17 cellular contexts compared by ENCODE assay signal in the genomic region with DNA sequence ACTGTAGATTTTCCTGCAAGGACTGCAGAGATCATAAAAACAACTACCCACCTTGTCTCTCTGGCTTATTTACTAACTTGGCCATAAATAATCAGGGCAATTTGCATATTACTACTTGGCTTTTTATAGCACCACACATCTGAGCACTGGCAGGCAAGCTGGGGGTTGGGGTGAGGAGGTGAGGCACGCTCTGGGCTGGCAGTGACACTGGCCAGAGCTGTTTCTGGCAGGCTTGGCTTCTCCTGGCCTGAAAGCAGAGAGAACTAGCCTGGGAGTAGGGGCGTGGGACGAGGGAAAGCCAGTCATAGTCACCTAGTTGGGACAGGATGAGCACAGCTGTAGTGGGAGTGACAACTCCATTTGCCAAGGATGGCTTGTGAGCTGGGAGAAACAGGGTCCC.
A peak's percentile ranks its signal among the peaks of the same experiment; 100 is the strongest.
DNase-seq lines count a peak whose midpoint lies in the region; ATAC-seq and TF ChIP-seq lines count a peak whose summit lies in the region.
"Had no signal": no experiment of that assay in that cellular context is flagged by ENCODE, and none has a peak within 500 bp of the region (broad histone marks: within the 10 kb centered on the region; RNA-seq: fewer than 3 reads in every experiment).

No MANE protein-coding gene starts in this region.

- POLR2A ChIA-PET in SK-N-SH (lab: Yijun Ruan, JAX) = no interaction called here

- H3K9me3 ChIP-seq in SK-N-SH (no peaks in the 10 kb centered on the region), cardiac muscle cell (ENCODE audit: low read depth) (no peaks in the 10 kb centered on the region)
- H3K9me3 ChIP-seq: BE2C, SJSA1 had no signal

- H3K4me2 ChIP-seq in SK-N-SH = no peak overlapping the region
- H3K4me2 ChIP-seq in mesendoderm (ENCODE audit: low read length) = no peak overlapping the region

- peak overlapping the region; percentile 35 for H3K56ac ChIP-seq in mesendoderm (ENCODE audit: low read length)

- no peak overlapping the region for H2BK120ac ChIP-seq in mesendoderm (ENCODE audit: low read depth, low read length)

- TF ChIP-seq CTCF in SK-N-SH (IDR thresholded peaks at IDR 0.05) (no peak), cardiac muscle cell (IDR thresholded peaks at IDR 0.05; ENCODE audit: low read depth, low read length) (no peak)

- H3K9ac ChIP-seq in SK-N-SH (no peak overlapping the region), mesendoderm (ENCODE audit: low read length) (no peak overlapping the region)

- no peak for ATAC-seq in SK-N-SH treated with all-trans-retinoic acid at 6 μM for 48 hours
- no peak for ATAC-seq in activated T-helper 17 cell treated with anti-CD3 and anti-CD28 coated beads, Interleukin-2, amount 50 U/mL, for 72 hours (replicated peaks)

- peaks cover 17% of the 10 kb centered on the region for H3K27me3 Mint-ChIP-seq in activated T-helper 17 cell treated with anti-CD3 and anti-CD28 coated beads, Interleukin-2, amount 50 U/mL, for 72 hours

- peaks cover 4% of the 10 kb centered on the region for H3K79me1 ChIP-seq in mesendoderm (ENCODE audit: low read length)

- H3K9me3 Mint-ChIP-seq in activated T-helper 17 cell treated with anti-CD3 and anti-CD28 coated beads, Interleukin-2, amount 50 U/mL, for 72 hours = no peaks in the 10 kb centered on the region
- H3K9me3 Mint-ChIP-seq: CD4-positive, alpha-beta T cell had no signal

- H3K79me2 ChIP-seq in SK-N-SH (ENCODE audit: insufficient read depth) (no peaks in the 10 kb centered on the region), mesendoderm (ENCODE audit: control insufficient read depth, insufficient read depth, low read length) (no peaks in the 10 kb centered on the region)

- 0% methylated on average over 2 of the region's 3 CpGs for WGBS in SK-N-SH (ENCODE audit: low lambda C conversion rate)
- no CpG with 5 or more reads among the region's 3 CpGs for WGBS in mesendoderm (ENCODE audit: extremely low coverage, insufficient coverage, low lambda C conversion rate)

- no peak overlapping the region for H3K4me3 ChIP-seq in SK-N-SH (ENCODE audit: low read depth in 2 of 2, low read length in 1 of 2)
- H3K4me3 ChIP-seq in cardiac muscle cell = no peak overlapping the region
- H3K4me3 ChIP-seq in mesendoderm (ENCODE audit: low read length) = no peak overlapping the region
- H3K4me3 ChIP-seq: SJSA1 had no signal

- H3K36me3 Mint-ChIP-seq in activated T-helper 17 cell treated with anti-CD3 and anti-CD28 coated beads, Interleukin-2, amount 50 U/mL, for 72 hours (ENCODE audit: low read depth) = no peaks in the 10 kb centered on the region

- DNase-seq in SK-N-SH = peak; percentile 70
- peak in 1 of 2 donors; percentile 68 for DNase-seq in cardiac muscle cell (ENCODE audit: low read depth in 1 of 2, low spot score in 1 of 2)
- DNase-seq in mesendoderm = no peak
- DNase-seq in glomerular visceral epithelial cell (ENCODE audit: extremely low spot score) = no peak
- DNase-seq in D341Med (ENCODE audit: low spot score) = no peak
- DNase-seq in NCI-H2227 treated with DMSO at 0.1 percent for 48 hours (lab: John Stamatoyannopoulos, UW) = no peak
- DNase-seq: 8988T; BE2C; CD4-positive, alpha-beta T cell; MV-4-11; NCI-H524; NK-92 treated with Interleukin-12 subunit alpha and Interleukin-12 subunit beta, amount 100 ng/mL, for 24 hours; OCI-M1 had no signal

- CTCF ChIA-PET in SK-N-SH (lab: Yijun Ruan, JAX) = interaction anchor here (1.1 to 5.4 kb wide), 9 partner anchors 13 to 425 kb away, joined by 3 to 18 read pairs (median 4); no protein-coding TSS in a partner anchor

- H3K18ac ChIP-seq in mesendoderm (ENCODE audit: low read length) = no peak overlapping the region

- H4K8ac ChIP-seq in mesendoderm (ENCODE audit: low read depth, low read length) = no peak overlapping the region

- TF ChIP-seq RAD21 in SK-N-SH (IDR thresholded peaks at IDR 0.05; ENCODE audit: low read length) = no peak

- H3K27ac Mint-ChIP-seq in activated T-helper 17 cell treated with anti-CD3 and anti-CD28 coated beads, Interleukin-2, amount 50 U/mL, for 72 hours = no peak overlapping the region
- H3K27ac Mint-ChIP-seq: CD4-positive, alpha-beta T cell had no signal

- peak in 1 of 2 experiments; percentile 55; a peak in 1 of 4 replicates for TF ChIP-seq EP300 in SK-N-SH (IDR thresholded peaks at IDR 0.05; ENCODE audit: borderline replicate concordance in 1 of 2, low read depth in 1 of 2, low read length in 1 of 2)

- no peak overlapping the region for H3K4me3 Mint-ChIP-seq in activated T-helper 17 cell treated with anti-CD3 and anti-CD28 coated beads, Interleukin-2, amount 50 U/mL, for 72 hours
- H3K4me3 Mint-ChIP-seq: CD4-positive, alpha-beta T cell had no signal

- H3K36me3 ChIP-seq in SK-N-SH (replicated peaks in 1 of 2; ENCODE audit: control insufficient read depth in 1 of 2, insufficient read depth in 2 of 2, low read length in 1 of 2) (no peaks in the 10 kb centered on the region), cardiac muscle cell (no peaks in the 10 kb centered on the region), mesendoderm (ENCODE audit: control insufficient read depth, insufficient read depth, low read length) (no peaks in the 10 kb centered on the region)
- H3K36me3 ChIP-seq: BE2C, SJSA1 had no signal

- H3K27ac ChIP-seq in SK-N-SH (ENCODE audit: low read depth in 2 of 2, low read length in 1 of 2) (peak overlapping the region in 1 of 2 experiments; percentile 58; a peak in 2 of 4 replicates), cardiac muscle cell (peak overlapping the region; percentile 67), mesendoderm (ENCODE audit: low read depth, low read length) (no peak overlapping the region)
- H3K27ac ChIP-seq: RWPE1, SJSA1 had no signal

- no peak overlapping the region for H2BK5ac ChIP-seq in mesendoderm (ENCODE audit: low read length)

- H3K4me1 Mint-ChIP-seq in activated T-helper 17 cell treated with anti-CD3 and anti-CD28 coated beads, Interleukin-2, amount 50 U/mL, for 72 hours = no peaks in the 10 kb centered on the region

- no peaks in the 10 kb centered on the region for H3K9me2 ChIP-seq in SK-N-SH

- no peak overlapping the region for H4K5ac ChIP-seq in mesendoderm (ENCODE audit: low read length)

- H3F3A ChIP-seq in SK-N-SH (replicated peaks; ENCODE audit: insufficient read depth) = no peaks in the 10 kb centered on the region

- no peak overlapping the region for H2AFZ ChIP-seq in SK-N-SH (ENCODE audit: low read depth)

- no peak overlapping the region for H3K23ac ChIP-seq in mesendoderm (ENCODE audit: low read length)

- H2AK5ac ChIP-seq in mesendoderm (ENCODE audit: low read length) = no peak overlapping the region

- H3K4ac ChIP-seq in mesendoderm (ENCODE audit: low read depth, low read length) = no peak overlapping the region

- no peak overlapping the region for H2BK15ac ChIP-seq in mesendoderm (replicated peaks; ENCODE audit: low read depth)

- H4K20me1 ChIP-seq in SK-N-SH (ENCODE audit: insufficient read depth) = no peaks in the 10 kb centered on the region

- H3K27me3 ChIP-seq in SK-N-SH (ENCODE audit: insufficient read depth) (no peaks in the 10 kb centered on the region), cardiac muscle cell (no peaks in the 10 kb centered on the region), mesendoderm (ENCODE audit: insufficient read depth, low read length, poor library complexity) (no peaks in the 10 kb centered on the region)
- H3K27me3 ChIP-seq: BE2C, SJSA1 had no signal

- H3K4me1 ChIP-seq in SK-N-SH (ENCODE audit: control insufficient read depth in 1 of 2, insufficient read depth in 2 of 2, low read depth in 1 of 2, low read length in 1 of 2) = peaks cover 0 to 31% of the 10 kb centered on the region in 2 experiments; a peak in 1 of 4 replicates
- H3K4me1 ChIP-seq in cardiac muscle cell (ENCODE audit: low read depth) = peaks cover 11% of the 10 kb centered on the region
- H3K4me1 ChIP-seq in mesendoderm (ENCODE audit: control insufficient read depth, low read depth, low read length) = no peaks in the 10 kb centered on the region
- H3K4me1 ChIP-seq: BE2C, SJSA1 had no signal

TF ChIP-seq in SK-N-SH, 30 proteins besides CTCF, POLR2A, EP300 and RAD21:
- TF ChIP-seq FOXJ3 (CRISPR knock-in tag; IDR thresholded peaks at IDR 0.05) (peak; percentile 44; the same call in 1 of the 2 replicates), CHD2 (IDR thresholded peaks at IDR 0.05; ENCODE audit: low read length, partially characterized antibody) (peak; percentile 43), ELF1 (IDR thresholded peaks at IDR 0.05) (no peak), SIN3A (IDR thresholded peaks at IDR 0.05; ENCODE audit: borderline replicate concordance, low read depth, low read length) (no peak), RFX5 (IDR thresholded peaks at IDR 0.05; ENCODE audit: low read length) (no peak)

TF ChIP-seq in SK-N-SH treated with all-trans-retinoic acid at 6 μM for 48 hours, 23 proteins besides CTCF, POLR2A, EP300 and RAD21 (continues in another document):
- TF ChIP-seq RARB (CRISPR knock-in tag; IDR thresholded peaks at IDR 0.05) (no peak), ISL1 (CRISPR knock-in tag; IDR thresholded peaks at IDR 0.05) (no peak), TOX (CRISPR knock-in tag; IDR thresholded peaks at IDR 0.05; ENCODE audit: borderline replicate concordance) (no peak), GLIS3 (CRISPR knock-in tag; IDR thresholded peaks at IDR 0.05) (no peak), CSDC2 (CRISPR knock-in tag; IDR thresholded peaks at IDR 0.05) (no peak), ESRRG (CRISPR knock-in tag; IDR thresholded peaks at IDR 0.05) (no peak), ZFP3 (CRISPR knock-in tag; IDR thresholded peaks at IDR 0.05) (no peak), ARNTL (CRISPR knock-in tag; IDR thresholded peaks at IDR 0.05; ENCODE audit: borderline replicate concordance, low read depth) (no peak)
- TF ChIP-seq, protein P1, sequence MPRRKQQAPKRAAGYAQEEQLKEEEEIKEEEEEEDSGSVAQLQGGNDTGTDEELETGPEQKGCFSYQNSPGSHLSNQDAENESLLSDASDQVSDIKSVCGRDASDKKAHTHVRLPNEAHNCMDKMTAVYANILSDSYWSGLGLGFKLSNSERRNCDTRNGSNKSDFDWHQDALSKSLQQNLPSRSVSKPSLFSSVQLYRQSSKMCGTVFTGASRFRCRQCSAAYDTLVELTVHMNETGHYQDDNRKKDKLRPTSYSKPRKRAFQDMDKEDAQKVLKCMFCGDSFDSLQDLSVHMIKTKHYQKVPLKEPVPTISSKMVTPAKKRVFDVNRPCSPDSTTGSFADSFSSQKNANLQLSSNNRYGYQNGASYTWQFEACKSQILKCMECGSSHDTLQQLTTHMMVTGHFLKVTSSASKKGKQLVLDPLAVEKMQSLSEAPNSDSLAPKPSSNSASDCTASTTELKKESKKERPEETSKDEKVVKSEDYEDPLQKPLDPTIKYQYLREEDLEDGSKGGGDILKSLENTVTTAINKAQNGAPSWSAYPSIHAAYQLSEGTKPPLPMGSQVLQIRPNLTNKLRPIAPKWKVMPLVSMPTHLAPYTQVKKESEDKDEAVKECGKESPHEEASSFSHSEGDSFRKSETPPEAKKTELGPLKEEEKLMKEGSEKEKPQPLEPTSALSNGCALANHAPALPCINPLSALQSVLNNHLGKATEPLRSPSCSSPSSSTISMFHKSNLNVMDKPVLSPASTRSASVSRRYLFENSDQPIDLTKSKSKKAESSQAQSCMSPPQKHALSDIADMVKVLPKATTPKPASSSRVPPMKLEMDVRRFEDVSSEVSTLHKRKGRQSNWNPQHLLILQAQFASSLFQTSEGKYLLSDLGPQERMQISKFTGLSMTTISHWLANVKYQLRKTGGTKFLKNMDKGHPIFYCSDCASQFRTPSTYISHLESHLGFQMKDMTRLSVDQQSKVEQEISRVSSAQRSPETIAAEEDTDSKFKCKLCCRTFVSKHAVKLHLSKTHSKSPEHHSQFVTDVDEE (CRISPR knock-in tag; IDR thresholded peaks at IDR 0.05) = no peak
